In genomic region chr11:12390687-12391110, GRCh38 we compare ENCODE assay signal across 11 cellular contexts. TPM values are rescaled to one million over a fixed set of nuclear protein-coding genes. Genes with fewer than 3 reads are reported as not detected.
DNase-seq lines count a peak whose midpoint lies in the region; ATAC-seq, FAIRE-seq and TF ChIP-seq lines count a peak whose summit lies in the region.
"Had no signal": no experiment of that assay in that cellular context is flagged by ENCODE, and none has a peak within 500 bp of the region (broad histone marks: within the 10 kb centered on the region; RNA-seq: fewer than 3 reads in every experiment).

No MANE protein-coding gene starts in this region.

- no peak overlapping the region for H3K4me2 ChIP-seq in mesenchymal stem cell (ENCODE audit: low read length, poor library complexity, severe bottlenecking)

- H2BK12ac ChIP-seq in mesenchymal stem cell (ENCODE audit: low read length in 2 of 2), result no peak overlapping the region

- FAIRE-seq in GM12892 (lab: Jason Lieb, UNC), result no peak
- FAIRE-seq: A204.1 had no signal

- H3K36me3 ChIP-seq in mesenchymal stem cell (ENCODE audit: control insufficient read depth in 1 of 2, insufficient read depth in 2 of 2, low read depth in 1 of 2, low read length in 2 of 2) (peaks cover 3 to 22% of the 10 kb centered on the region in 2 experiments), upper lobe of left lung (no peaks in the 10 kb centered on the region)

- no peak overlapping the region for H2BK120ac ChIP-seq in mesenchymal stem cell (ENCODE audit: low read depth, low read length)

- peak overlapping the region; percentile 56 for H4K8ac ChIP-seq in mesenchymal stem cell (ENCODE audit: low read length)

- H3K4me1 ChIP-seq in mesenchymal stem cell (ENCODE audit: control insufficient read depth, insufficient read depth, low read depth, low read length) (peaks cover 12% of the 10 kb centered on the region), upper lobe of left lung (peaks cover 7 to 17% (median 13%) of the 10 kb centered on the region in 4 donors)

- no peak for TF ChIP-seq EP300 in upper lobe of left lung (IDR thresholded peaks at IDR 0.05)

- H3K18ac ChIP-seq in mesenchymal stem cell (ENCODE audit: low read depth in 1 of 2, low read length in 2 of 2), result no peak overlapping the region

- H3K4me3 ChIP-seq in mesenchymal stem cell (ENCODE audit: insufficient read depth in 1 of 2, low read depth in 1 of 2, low read length in 2 of 2) (no peak overlapping the region), upper lobe of left lung (no peak overlapping the region)

- H3K27me3 ChIP-seq in mesenchymal stem cell (ENCODE audit: control insufficient read depth in 1 of 2, insufficient read depth in 1 of 2, low read length in 2 of 2) (no peaks in the 10 kb centered on the region), upper lobe of left lung (no peaks in the 10 kb centered on the region)

- no peak overlapping the region for H2BK15ac ChIP-seq in mesenchymal stem cell (ENCODE audit: low read depth, poor library complexity, severe bottlenecking)

- H3K14ac ChIP-seq in mesenchymal stem cell (ENCODE audit: low read length in 2 of 2), result no peak overlapping the region

- DNase-seq in NCI-H1417 (lab: John Stamatoyannopoulos, UW), result peak; percentile 26 to 86 (median 57)
- DNase-seq in NCI-H1417 treated with DMSO at 0.1 percent for 48 hours (lab: John Stamatoyannopoulos, UW), result no peak
- DNase-seq in mesenchymal stem cell, result no peak
- no peak for DNase-seq in upper lobe of left lung
- DNase-seq in activated gamma-delta T cell (lab: John Stamatoyannopoulos, UW), result no peak
- DNase-seq in GM12892 (ENCODE audit: insufficient read length), result no peak
- DNase-seq: activated CD4-positive, alpha-beta T cell treated with anti-CD3 and anti-CD28 coated beads, Interleukin-2, amount 50 U/mL, for 1 hour; GOT3 had no signal

- H3K4ac ChIP-seq in mesenchymal stem cell (ENCODE audit: low read depth in 1 of 2, low read length in 2 of 2), result peak overlapping the region in 1 of 2 experiments; percentile 13

- H3K23ac ChIP-seq in mesenchymal stem cell (ENCODE audit: low read length in 2 of 2), result no peak overlapping the region

- peak; percentile 79 for ATAC-seq in SK-N-SH treated with all-trans-retinoic acid at 6 μM for 48 hours
- peak in 1 of 2 donors; percentile 20 for ATAC-seq in upper lobe of left lung (ENCODE audit: low FRiP score in 2 of 2)
- no peak for ATAC-seq in GM18520 (IDR thresholded peaks at IDR 0.05; ENCODE audit: unreplicated experiment)

- no peak overlapping the region for H2AK5ac ChIP-seq in mesenchymal stem cell (ENCODE audit: low read length, severe bottlenecking)

- TF ChIP-seq POLR2A in upper lobe of left lung (IDR thresholded peaks at IDR 0.05), result no peak
- no peak for TF ChIP-seq POLR2A in GM12892 (IDR thresholded peaks at IDR 0.05; ENCODE audit: low read depth, low read length)

- H3K9me3 ChIP-seq in mesenchymal stem cell (ENCODE audit: control insufficient read depth, low read length), result peaks cover 5% of the 10 kb centered on the region
- H3K9me3 ChIP-seq in upper lobe of left lung, result no peaks in the 10 kb centered on the region

- H2BK5ac ChIP-seq in mesenchymal stem cell (ENCODE audit: low read depth, low read length, poor library complexity, severe bottlenecking), result no peak overlapping the region

- TF ChIP-seq CTCF in upper lobe of left lung (IDR thresholded peaks at IDR 0.05), result no peak

- H3K27ac ChIP-seq in mesenchymal stem cell (ENCODE audit: low read length, poor library complexity, severe bottlenecking) (no peak overlapping the region), upper lobe of left lung (peak overlapping the region in 3 of 4 donors; percentile 5 to 41 (median 20))

- H3K79me1 ChIP-seq in mesenchymal stem cell (replicated peaks; ENCODE audit: low read length, poor library complexity, severe bottlenecking), result peaks cover 21% of the 10 kb centered on the region

- H3K9ac ChIP-seq in mesenchymal stem cell (ENCODE audit: low read length), result peak overlapping the region; percentile 44

- no peak overlapping the region for H2AFZ ChIP-seq in mesenchymal stem cell (ENCODE audit: low read depth, low read length)

- H4K91ac ChIP-seq in mesenchymal stem cell (ENCODE audit: low read length), result no peak overlapping the region

TF ChIP-seq in SK-N-SH treated with all-trans-retinoic acid at 6 μM for 48 hours, 23 proteins besides CTCF, POLR2A, EP300 and RAD21:
- TF ChIP-seq TOX (CRISPR knock-in tag; IDR thresholded peaks at IDR 0.05; ENCODE audit: borderline replicate concordance) (no peak), ZNF70 (CRISPR knock-in tag; IDR thresholded peaks at IDR 0.05) (no peak)
TF ChIP-seq in SK-N-SH treated with all-trans-retinoic acid at 6 μM for 48 hours: peak in this region for 0.

RNA-seq across cellular contexts. Expression of gene PARVA, which starts 13.3 kb away (rescaled TPM):
- 109 TPM for polyA plus RNA-seq in mesenchymal stem cell (2013, experiment 1 of 2)
- 110 TPM for polyA plus RNA-seq in mesenchymal stem cell (2013, experiment 2 of 2)
- 10 to 100 TPM; 36.7 to 73.5 (median 58.0) TPM for total RNA-seq in upper lobe of left lung
- polyA plus RNA-seq in GM12892 (2012; ENCODE audit: missing spikeins), result not detected

Comparison
In these comparisons a context has a peak if more than half of its experiments do, and no peak if none do; other contexts are left out.
1. DNase-seq: peak in NCI-H1417 (3 of 3); none in NCI-H1417 treated with DMSO at 0.1 percent for 48 hours (single experiment), mesenchymal stem cell (single experiment), upper lobe of left lung (0 of 2), activated gamma-delta T cell (single experiment) and GM12892 (single experiment).